ENCODE assay signal across 29 cellular contexts in the genomic region with DNA sequence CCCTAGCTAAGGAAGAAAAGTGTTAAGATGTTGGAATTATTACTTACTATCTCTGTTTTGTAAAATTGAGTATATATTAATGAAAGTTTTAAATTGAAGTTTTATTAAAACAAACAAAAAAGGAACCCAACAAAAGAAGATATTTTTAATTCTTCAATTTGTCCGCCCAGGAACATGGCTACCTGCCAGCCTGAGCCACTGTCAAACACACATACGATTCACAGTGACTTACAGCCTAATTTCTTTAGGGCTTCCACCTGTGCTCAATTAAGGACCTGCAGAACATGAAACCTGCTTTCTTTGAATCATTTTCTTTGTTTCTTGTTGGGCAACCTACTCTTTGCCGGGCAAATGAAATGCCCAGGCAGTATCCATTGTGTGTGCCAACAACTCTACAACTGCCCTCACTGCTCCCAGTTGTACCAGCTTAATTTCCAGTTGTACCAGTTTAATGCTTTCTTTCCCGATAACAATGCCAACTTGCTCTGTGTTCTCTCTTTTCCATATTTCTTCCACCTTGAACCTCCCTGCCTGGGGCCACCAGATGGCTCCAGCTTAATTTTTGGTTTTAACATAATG.
"Had no signal": no experiment of that assay in that cellular context is flagged by ENCODE, and none has a peak within 500 bp of the region (broad histone marks: within the 10 kb centered on the region; RNA-seq: fewer than 3 reads in every experiment).

No MANE protein-coding gene starts in this region.

- H3K9me3 ChIP-seq: ascending aorta, body of pancreas had no signal

- H3K4me3 ChIP-seq: ascending aorta, body of pancreas, SK-N-MC had no signal

- ATAC-seq: activated naive CD4-positive, alpha-beta T cell treated with anti-CD3 and anti-CD28 coated beads, Interleukin-2, amount 50 U/mL, for 72 hours; activated naive CD8-positive, alpha-beta T cell treated with anti-CD3 and anti-CD28 coated beads, Interleukin-2, amount 50 U/mL, for 24 hours; activated T-cell treated with anti-CD3 and anti-CD28 coated beads, Interleukin-2, amount 50 U/mL, for 4 hours; body of pancreas; Panc1; Right ventricle myocardium inferior; T-cell had no signal

- H3K4me1 ChIP-seq: ascending aorta, body of pancreas had no signal

- H3K27ac ChIP-seq: ascending aorta, body of pancreas, SK-N-MC had no signal

- H3K27me3 ChIP-seq: ascending aorta, body of pancreas had no signal

- DNase-seq: activated CD4-positive, alpha-beta memory T cell treated with anti-CD3 and anti-CD28 coated beads for 36 hours; activated CD4-positive, alpha-beta T cell treated with anti-CD3 and anti-CD28 coated beads, Interleukin-2, amount 10 ng/mL, durations not matched to agents 7 days and 5 days; activated CD4-positive, CD25-positive, alpha-beta regulatory T cell; activated CD8-positive, alpha-beta memory T cell treated with anti-CD3 and anti-CD28 coated beads for 24 hours; activated effector memory CD4-positive, alpha-beta T cell treated with anti-CD3 and anti-CD28 coated beads, Interleukin-2, amount 50 U/mL, for 16 hours; activated naive CD4-positive, alpha-beta T cell treated with Interleukin-2 at 50 U/mL for 16 hours; activated naive CD8-positive, alpha-beta T cell treated with anti-CD3 and anti-CD28 coated beads, Interleukin-2, amount 50 U/mL, for 24 hours; activated T-cell treated with anti-CD3 and anti-CD28 coated beads, Interleukin-2, amount 50 U/mL, for 4 hours; amniotic stem cell; body of pancreas; central memory CD4-positive, alpha-beta T cell; Kasumi-1; KBM-7; NCI-H1417; NCI-H1930; NCI-H345; NCI-H524; NCI-H774; NK-92 treated with Interleukin-12 subunit alpha and Interleukin-12 subunit beta, amount 100 ng/mL, for 24 hours; OCI-M1; RPMI8226; T-cell; T-helper 2 cell; T1000 had no signal

- H3K36me3 ChIP-seq: ascending aorta had no signal
